Comparison of ENCODE assay signal across 17 cellular contexts in the genomic region with DNA sequence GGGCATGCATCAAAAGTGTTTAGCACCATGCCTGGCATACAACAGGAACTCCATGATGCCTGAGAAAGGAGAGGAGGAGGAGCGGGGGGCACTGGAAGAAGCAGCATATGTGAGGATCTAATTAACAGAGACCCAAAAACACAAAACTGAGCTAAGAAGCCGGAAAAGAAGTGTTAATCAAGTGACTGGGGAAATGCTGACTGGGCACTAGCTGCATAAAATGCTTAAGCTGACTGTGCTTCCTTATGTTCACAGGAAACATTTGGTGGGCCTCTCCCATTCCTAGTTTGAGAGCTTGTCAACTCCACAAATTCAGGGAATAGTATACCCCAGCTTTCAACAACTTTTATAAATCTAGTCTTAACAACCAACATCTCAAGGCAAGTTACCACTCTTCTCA.
"Had no signal": no experiment of that assay in that cellular context is flagged by ENCODE, and none has a peak within 500 bp of the region (broad histone marks: within the 10 kb centered on the region; RNA-seq: fewer than 3 reads in every experiment).

No MANE protein-coding gene starts in this region.

- H3K4me3 ChIP-seq: lower lobe of right lung, thyroid gland, vagina had no signal

- H3K4me1 ChIP-seq: lower lobe of right lung, thyroid gland, vagina had no signal

- H3K9me3 ChIP-seq: lower lobe of right lung, thyroid gland, vagina had no signal

- H3K9me3 Mint-ChIP-seq: activated naive CD4-positive, alpha-beta T cell treated with anti-CD3 and anti-CD28 coated beads, Interleukin-2, amount 50 U/mL, for 24 hours; activated T-cell treated with anti-CD3 and anti-CD28 coated beads, Interleukin-2, amount 50 U/mL, for 72 hours; effector memory CD8-positive, alpha-beta T cell; T-helper 1 cell treated with Interleukin-12 subunit alpha and Interleukin-12 subunit beta and Interleukin-4 antibody, amounts not matched to agents 30 μg/mL and 1 μg/mL, for 36 hours had no signal

- H3K4me1 Mint-ChIP-seq: activated naive CD4-positive, alpha-beta T cell treated with anti-CD3 and anti-CD28 coated beads, Interleukin-2, amount 50 U/mL, for 24 hours had no signal

- H3K36me3 ChIP-seq: lower lobe of right lung, thyroid gland, vagina had no signal

- H3K4me3 Mint-ChIP-seq: activated naive CD4-positive, alpha-beta T cell treated with anti-CD3 and anti-CD28 coated beads, Interleukin-2, amount 50 U/mL, for 24 hours; activated T-cell treated with anti-CD3 and anti-CD28 coated beads, Interleukin-2, amount 50 U/mL, for 72 hours; effector memory CD8-positive, alpha-beta T cell; T-helper 1 cell treated with Interleukin-12 subunit alpha and Interleukin-12 subunit beta and Interleukin-4 antibody, amounts not matched to agents 30 μg/mL and 1 μg/mL, for 36 hours had no signal

- H3K27me3 ChIP-seq: thyroid gland, vagina had no signal

- DNase-seq: activated CD4-positive, alpha-beta T cell treated with anti-CD3 and anti-CD28 coated beads for 1 hour; activated CD4-positive, alpha-beta T cell treated with anti-CD3 and anti-CD28 coated beads, Interleukin-2, amount 50 U/mL, for 4 hours; activated gamma-delta T cell; activated T-cell treated with anti-CD3 and anti-CD28 coated beads, Interleukin-2, amount 50 U/mL, for 72 hours; cerebellar nuclear complex; effector memory CD8-positive, alpha-beta T cell; left cardiac atrium; lower lobe of right lung; occipital lobe; posterior cingulate gyrus; retina; stimulated activated CD4-positive, alpha-beta T cell treated with anti-CD3 and anti-CD28 coated beads, Interleukin-2, amount 100 ng/mL, for 24 hours; stimulated activated naive CD4-positive, alpha-beta T cell treated with Interleukin-2 at 50 U/mL for 16 hours; thyroid gland had no signal

- H3K27ac Mint-ChIP-seq: activated naive CD4-positive, alpha-beta T cell treated with anti-CD3 and anti-CD28 coated beads, Interleukin-2, amount 50 U/mL, for 24 hours; activated T-cell treated with anti-CD3 and anti-CD28 coated beads, Interleukin-2, amount 50 U/mL, for 72 hours; effector memory CD8-positive, alpha-beta T cell; T-helper 1 cell treated with Interleukin-12 subunit alpha and Interleukin-12 subunit beta and Interleukin-4 antibody, amounts not matched to agents 30 μg/mL and 1 μg/mL, for 36 hours had no signal

- H3K36me3 Mint-ChIP-seq: activated naive CD4-positive, alpha-beta T cell treated with anti-CD3 and anti-CD28 coated beads, Interleukin-2, amount 50 U/mL, for 24 hours had no signal

- H3K27me3 Mint-ChIP-seq: effector memory CD8-positive, alpha-beta T cell had no signal

- ATAC-seq: activated T-cell treated with anti-CD3 and anti-CD28 coated beads, Interleukin-2, amount 50 U/mL, for 72 hours; effector memory CD8-positive, alpha-beta T cell; left cardiac atrium; lower lobe of right lung had no signal

- H3K27ac ChIP-seq: lower lobe of right lung, thyroid gland, vagina had no signal
